Comparison of ENCODE assay signal across 7 cellular contexts in genomic region chr1:245526141-245526540, GRCh38.
"Had no signal": no experiment of that assay in that cellular context is flagged by ENCODE, and none has a peak within 500 bp of the region (broad histone marks: within the 10 kb centered on the region; RNA-seq: fewer than 3 reads in every experiment).

No MANE protein-coding gene starts in this region.

- H3K27ac ChIP-seq: HL-60 had no signal

- H3K27me3 Mint-ChIP-seq: IgD-negative memory B cell had no signal

- H3K4me3 Mint-ChIP-seq: IgD-negative memory B cell had no signal

- H3K27ac Mint-ChIP-seq: IgD-negative memory B cell had no signal

- DNase-seq: IMR-90, KBM-7, KG1 had no signal

- ATAC-seq: HepG2 had no signal

- FAIRE-seq: HepG2, HTR-8/SVneo had no signal
